9 cellular contexts compared by ENCODE assay signal in genomic region chr1:225923381-225923691, GRCh38. TPM values are rescaled to one million over a fixed set of nuclear protein-coding genes. Genes with fewer than 3 reads are reported as not detected.
A peak's percentile ranks its signal among the peaks of the same experiment; 100 is the strongest.
DNase-seq lines count a peak whose midpoint lies in the region; ATAC-seq and TF ChIP-seq lines count a peak whose summit lies in the region.
"Had no signal": no experiment of that assay in that cellular context is flagged by ENCODE, and none has a peak within 500 bp of the region (broad histone marks: within the 10 kb centered on the region; RNA-seq: fewer than 3 reads in every experiment).

No MANE protein-coding gene starts in this region.

- H3K4me3 Mint-ChIP-seq in stimulated activated naive CD8-positive, alpha-beta T cell treated with anti-CD3 and anti-CD28 coated beads, Interleukin-15, Interleukin-2, amounts not matched to agents 100 ng/mL and 50 ng/mL, for 24 hours: peak overlapping the region; percentile 95
- peak overlapping the region; percentile 91 for H3K4me3 Mint-ChIP-seq in chondrocyte (ENCODE audit: unreplicated experiment)

- peak overlapping the region; percentile 95 for H3K4me3 ChIP-seq in mononuclear cell (ENCODE audit: low read length)

- peak overlapping the region; percentile 97 for H3K27ac Mint-ChIP-seq in stimulated activated naive CD8-positive, alpha-beta T cell treated with anti-CD3 and anti-CD28 coated beads, Interleukin-15, Interleukin-2, amounts not matched to agents 100 ng/mL and 50 ng/mL, for 24 hours
- H3K27ac Mint-ChIP-seq in chondrocyte (ENCODE audit: unreplicated experiment): peak overlapping the region; percentile 91

- ATAC-seq in stimulated activated naive CD8-positive, alpha-beta T cell treated with anti-CD3 and anti-CD28 coated beads, Interleukin-15, Interleukin-2, amounts not matched to agents 100 U/mL and 50 U/mL, for 24 hours: no peak
- no peak for ATAC-seq in HG03175 (IDR thresholded peaks at IDR 0.05; ENCODE audit: unreplicated experiment)

- no peak for DNase-seq in stimulated activated naive CD8-positive, alpha-beta T cell treated with anti-CD3 and anti-CD28 coated beads, Interleukin-15, Interleukin-2, amounts not matched to agents 100 U/mL and 50 U/mL, for 24 hours
- no peak for DNase-seq in chondrocyte (ENCODE audit: low spot score)
- DNase-seq in HT-29 (ENCODE audit: low spot score): no peak
- DNase-seq in stimulated activated CD4-positive, alpha-beta T cell treated with anti-CD3 and anti-CD28 coated beads, Interleukin-4, amount 100 ng/mL, for 4 hours: no peak
- DNase-seq in KG1 (lab: John Stamatoyannopoulos, UW): no peak

- H3K9me3 ChIP-seq in mononuclear cell (ENCODE audit: low read depth, low read length): no peaks in the 10 kb centered on the region

- no peaks in the 10 kb centered on the region for H3K27me3 Mint-ChIP-seq in stimulated activated naive CD8-positive, alpha-beta T cell treated with anti-CD3 and anti-CD28 coated beads, Interleukin-15, Interleukin-2, amounts not matched to agents 100 ng/mL and 50 ng/mL, for 24 hours
- no peaks in the 10 kb centered on the region for H3K27me3 Mint-ChIP-seq in chondrocyte (ENCODE audit: low read depth)

- peaks cover 28% of the 10 kb centered on the region for H3K4me1 ChIP-seq in mononuclear cell (ENCODE audit: insufficient read depth, low read length)

- no peaks in the 10 kb centered on the region for H3K9me3 Mint-ChIP-seq in stimulated activated naive CD8-positive, alpha-beta T cell treated with anti-CD3 and anti-CD28 coated beads, Interleukin-15, Interleukin-2, amounts not matched to agents 100 ng/mL and 50 ng/mL, for 24 hours
- H3K9me3 Mint-ChIP-seq in chondrocyte (ENCODE audit: low read depth): no peaks in the 10 kb centered on the region

- no peak for TF ChIP-seq CTCF in chondrocyte (IDR thresholded peaks at IDR 0.05)

- H3K27me3 ChIP-seq in mononuclear cell (ENCODE audit: insufficient read depth, low read length): no peaks in the 10 kb centered on the region

- peaks cover 51% of the 10 kb centered on the region for H3K4me1 Mint-ChIP-seq in stimulated activated naive CD8-positive, alpha-beta T cell treated with anti-CD3 and anti-CD28 coated beads, Interleukin-15, Interleukin-2, amounts not matched to agents 100 ng/mL and 50 ng/mL, for 24 hours (ENCODE audit: low read depth)
- H3K4me1 Mint-ChIP-seq in chondrocyte (ENCODE audit: low read depth): peaks cover 39% of the 10 kb centered on the region

- peaks cover 34% of the 10 kb centered on the region for H3K36me3 Mint-ChIP-seq in stimulated activated naive CD8-positive, alpha-beta T cell treated with anti-CD3 and anti-CD28 coated beads, Interleukin-15, Interleukin-2, amounts not matched to agents 100 ng/mL and 50 ng/mL, for 24 hours (ENCODE audit: low read depth)
- H3K36me3 Mint-ChIP-seq in chondrocyte (ENCODE audit: low read depth): peaks cover 3% of the 10 kb centered on the region

RNA-seq across cellular contexts. Expression of gene PYCR2, which starts 0.7 kb away (rescaled TPM):
- total RNA-seq in chondrocyte: 43.4 to 52.4 TPM (median 43.5 TPM) in 3 replicates
- 15.1 TPM for total RNA-seq in mononuclear cell
- total RNA-seq in HT-29 (2014; rRNA removed; shearing (Covaris generic)): 60.6 and 67.4 TPM in 2 replicates

RNA-seq across cellular contexts. Expression of gene LEFTY2, which starts 17.7 kb away (rescaled TPM):
- 10.2 to 39.6 TPM (median 38.3 TPM) in 3 replicates for total RNA-seq in chondrocyte
- total RNA-seq in mononuclear cell: not detected
- total RNA-seq in HT-29 (2014; rRNA removed; shearing (Covaris generic)): not detected in 2 replicates
- total RNA-seq: SK-MEL-5 had no signal

RNA-seq across cellular contexts. Expression of gene LEFTY1, which starts 34.4 kb away (rescaled TPM):
- 0.56 to 2.2 TPM (median 0.99 TPM) in 3 replicates for total RNA-seq in chondrocyte
- total RNA-seq in mononuclear cell: 0.84 TPM
- total RNA-seq in HT-29 (2014; rRNA removed; shearing (Covaris generic)): 0.05 and 0.13 TPM in 2 replicates
- total RNA-seq: SK-MEL-5 had no signal

RNA-seq across cellular contexts. Expression of gene TMEM63A, which starts 41.2 kb away (rescaled TPM):
- total RNA-seq in chondrocyte: 48.4 to 52.5 TPM (median 50.3 TPM) in 3 replicates
- total RNA-seq in mononuclear cell: 56.0 TPM
- 88.9 and 98.3 TPM in 2 replicates for total RNA-seq in HT-29 (2014; rRNA removed; shearing (Covaris generic))

Comparison
In these comparisons a context has a peak if more than half of its experiments do, and no peak if none do; other contexts are left out.
1. RNA of gene LEFTY2, which starts 17.7 kb away (total RNA-seq): 10.2 to 39.6 TPM in chondrocyte; not detected in mononuclear cell (single experiment) and not detected in HT-29; every median in the first group is over 10 times any median in the second.